ENCODE assay signal across 16 cellular contexts in the genomic region with DNA sequence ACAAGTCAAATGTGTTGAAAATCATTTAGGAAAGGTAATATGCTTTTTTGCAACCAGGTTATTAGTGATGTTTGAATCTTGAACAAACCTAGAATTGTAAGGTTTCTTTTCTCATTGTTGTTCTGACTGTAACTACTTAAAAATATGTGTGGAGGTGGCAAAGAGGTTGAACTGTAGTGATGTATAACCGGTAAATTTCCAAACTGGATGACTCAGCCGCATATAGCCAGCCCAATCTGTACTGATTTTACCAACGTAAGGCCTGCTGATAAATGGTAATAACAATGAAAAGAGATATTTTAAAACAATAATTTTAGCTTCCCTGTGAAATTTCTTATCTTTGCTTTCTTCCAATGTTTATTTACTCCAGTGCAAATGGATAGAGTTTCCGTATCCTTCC.
"Had no signal": no experiment of that assay in that cellular context is flagged by ENCODE, and none has a peak within 500 bp of the region (broad histone marks: within the 10 kb centered on the region; RNA-seq: fewer than 3 reads in every experiment).

No MANE protein-coding gene starts in this region.

- H3K27ac ChIP-seq: colonic mucosa, pancreas, testis, upper lobe of left lung, WERI-Rb-1 had no signal

- H3K4me3 Mint-ChIP-seq: activated naive CD4-positive, alpha-beta T cell treated with anti-CD3 and anti-CD28 coated beads, Interleukin-2, amount 50 U/mL, for 24 hours; natural killer cell; stimulated activated effector memory CD8-positive, alpha-beta T cell treated with anti-CD3 and anti-CD28 coated beads, Interleukin-12 subunit alpha, Interleukin-12 subunit beta, amount 100 ng/mL, for 72 hours; T-helper 1 cell treated with Interleukin-12 subunit alpha and Interleukin-12 subunit beta and Interleukin-4 antibody, amounts not matched to agents 30 μg/mL and 1 μg/mL, for 36 hours had no signal

- H3K9me3 ChIP-seq: colonic mucosa, pancreas, testis, upper lobe of left lung had no signal

- DNase-seq: activated CD4-positive, alpha-beta T cell treated with anti-CD3 and anti-CD28 coated beads, Interleukin-2, amount 50 U/mL, for 4 hours; activated gamma-delta T cell; central memory CD4-positive, alpha-beta T cell; colonic mucosa; erythroblast; mesendoderm; natural killer cell; pancreas; stimulated activated CD4-positive, alpha-beta T cell treated with anti-CD3 and anti-CD28 coated beads, Interleukin-4, amount 100 ng/mL, for 24 hours; testis; upper lobe of left lung; WERI-Rb-1 had no signal

- ATAC-seq: natural killer cell; pancreas; sciatic nerve; stimulated activated effector memory CD8-positive, alpha-beta T cell treated with anti-CD3 and anti-CD28 coated beads, Interleukin-12 subunit alpha, Interleukin-12 subunit beta, amount 100 ng/mL, for 72 hours had no signal

- H3K4me3 ChIP-seq: colonic mucosa, pancreas, testis, upper lobe of left lung had no signal

- H3K4me1 Mint-ChIP-seq: activated naive CD4-positive, alpha-beta T cell treated with anti-CD3 and anti-CD28 coated beads, Interleukin-2, amount 50 U/mL, for 24 hours; stimulated activated effector memory CD8-positive, alpha-beta T cell treated with anti-CD3 and anti-CD28 coated beads, Interleukin-12 subunit alpha, Interleukin-12 subunit beta, amount 100 ng/mL, for 72 hours had no signal

- H3K27me3 ChIP-seq: colonic mucosa, pancreas, testis, upper lobe of left lung had no signal

- H3K27me3 Mint-ChIP-seq: activated naive CD4-positive, alpha-beta T cell treated with anti-CD3 and anti-CD28 coated beads, Interleukin-2, amount 50 U/mL, for 24 hours had no signal

- H3K36me3 ChIP-seq: colonic mucosa, pancreas, upper lobe of left lung, WERI-Rb-1 had no signal

- H3K27ac Mint-ChIP-seq: activated naive CD4-positive, alpha-beta T cell treated with anti-CD3 and anti-CD28 coated beads, Interleukin-2, amount 50 U/mL, for 24 hours; natural killer cell; stimulated activated effector memory CD8-positive, alpha-beta T cell treated with anti-CD3 and anti-CD28 coated beads, Interleukin-12 subunit alpha, Interleukin-12 subunit beta, amount 100 ng/mL, for 72 hours; T-helper 1 cell treated with Interleukin-12 subunit alpha and Interleukin-12 subunit beta and Interleukin-4 antibody, amounts not matched to agents 30 μg/mL and 1 μg/mL, for 36 hours had no signal

- H3K4me1 ChIP-seq: colonic mucosa, testis had no signal

- H3K36me3 Mint-ChIP-seq: activated naive CD4-positive, alpha-beta T cell treated with anti-CD3 and anti-CD28 coated beads, Interleukin-2, amount 50 U/mL, for 24 hours; natural killer cell; stimulated activated effector memory CD8-positive, alpha-beta T cell treated with anti-CD3 and anti-CD28 coated beads, Interleukin-12 subunit alpha, Interleukin-12 subunit beta, amount 100 ng/mL, for 72 hours had no signal

- H3K9me3 Mint-ChIP-seq: activated naive CD4-positive, alpha-beta T cell treated with anti-CD3 and anti-CD28 coated beads, Interleukin-2, amount 50 U/mL, for 24 hours; natural killer cell; stimulated activated effector memory CD8-positive, alpha-beta T cell treated with anti-CD3 and anti-CD28 coated beads, Interleukin-12 subunit alpha, Interleukin-12 subunit beta, amount 100 ng/mL, for 72 hours; T-helper 1 cell treated with Interleukin-12 subunit alpha and Interleukin-12 subunit beta and Interleukin-4 antibody, amounts not matched to agents 30 μg/mL and 1 μg/mL, for 36 hours had no signal
